ENCODE assay signal across 16 cellular contexts in genomic region chr1:91768786-91769697, GRCh38.
DNase-seq lines count a peak whose midpoint lies in the region; ATAC-seq lines count a peak whose summit lies in the region.
"Had no signal": no experiment of that assay in that cellular context is flagged by ENCODE, and none has a peak within 500 bp of the region (broad histone marks: within the 10 kb centered on the region; RNA-seq: fewer than 3 reads in every experiment).

No MANE protein-coding gene starts in this region.

- H3K27me3 Mint-ChIP-seq in activated T-helper 17 cell treated with anti-CD3 and anti-CD28 coated beads, Interleukin-2, amount 50 U/mL, for 72 hours = no peaks in the 10 kb centered on the region
- H3K27me3 Mint-ChIP-seq: activated CD4-positive, alpha-beta memory T cell treated with anti-CD3 and anti-CD28 coated beads, Interleukin-2, amount 10 ng/mL, durations not matched to agents 7 days and 5 days had no signal

- peaks cover 9% of the 10 kb centered on the region for H3K4me1 Mint-ChIP-seq in activated T-helper 17 cell treated with anti-CD3 and anti-CD28 coated beads, Interleukin-2, amount 50 U/mL, for 72 hours
- H3K4me1 Mint-ChIP-seq in stimulated activated effector memory CD8-positive, alpha-beta T cell treated with anti-CD3 and anti-CD28 coated beads, Interleukin-12 subunit alpha, Interleukin-12 subunit beta, amount 100 ng/mL, for 72 hours = peaks cover 34% of the 10 kb centered on the region

- H3K4me3 ChIP-seq in HAP-1 = no peak overlapping the region
- H3K4me3 ChIP-seq: hepatocyte, lower lobe of right lung, thyroid gland had no signal

- in situ Hi-C loops in HAP-1 (cut with MboI; ENCODE audit: low sequenced_read_pairs) (no loop called here), ACHN (cut with HindIII; ENCODE audit: low pct_ligation_motif_present, low pct_unique_long_range_greater_than_20kb, low sequenced_read_pairs) (no loop called here)

- H3K4me1 ChIP-seq in HAP-1 = no peaks in the 10 kb centered on the region

- no peaks in the 10 kb centered on the region for H3K27me3 ChIP-seq in HAP-1 (ENCODE audit: low read depth)
- H3K27me3 ChIP-seq: hepatocyte, thyroid gland had no signal

- H3K4me3 Mint-ChIP-seq in activated T-helper 17 cell treated with anti-CD3 and anti-CD28 coated beads, Interleukin-2, amount 50 U/mL, for 72 hours = no peak overlapping the region
- no peak overlapping the region for H3K4me3 Mint-ChIP-seq in stimulated activated effector memory CD8-positive, alpha-beta T cell treated with anti-CD3 and anti-CD28 coated beads, Interleukin-12 subunit alpha, Interleukin-12 subunit beta, amount 100 ng/mL, for 72 hours
- H3K4me3 Mint-ChIP-seq: activated CD4-positive, alpha-beta memory T cell treated with anti-CD3 and anti-CD28 coated beads, Interleukin-2, amount 10 ng/mL, durations not matched to agents 7 days and 5 days; T-helper 2 cell treated with Interferon-gamma antibody and Interleukin-4, amounts not matched to agents 5 μg/mL and 100 μg/mL, for 36 hours had no signal

- DNase-seq in activated CD8-positive, alpha-beta memory T cell treated with anti-CD3 and anti-CD28 coated beads for 24 hours = peak; percentile 42
- no peak for DNase-seq in activated CD8-positive, alpha-beta memory T cell treated with anti-CD3 and anti-CD28 coated beads, Interleukin-2, amount 50 U/mL, for 4 hours
- peak; percentile 64 for DNase-seq in islet precursor cell
- DNase-seq in stimulated activated effector memory CD8-positive, alpha-beta T cell treated with anti-CD3 and anti-CD28 coated beads, Interleukin-12 subunit alpha, Interleukin-12 subunit beta, amount 100 ng/mL, for 72 hours (ENCODE audit: low spot score in 2 of 2) = no peak
- no peak for DNase-seq in HAP-1 (ENCODE audit: low spot score in 2 of 2)
- DNase-seq in ACHN = no peak
- DNase-seq: activated CD4-positive, alpha-beta memory T cell treated with anti-CD3 and anti-CD28 coated beads, Interleukin-2, amount 10 ng/mL, durations not matched to agents 7 days and 5 days; DMS153; lower lobe of right lung; NCI-H1694 had no signal

- H3K36me3 ChIP-seq in HAP-1 (replicated peaks) = no peaks in the 10 kb centered on the region
- H3K36me3 ChIP-seq: lower lobe of right lung, thyroid gland had no signal

- no peaks in the 10 kb centered on the region for H3K9me3 ChIP-seq in HAP-1
- H3K9me3 ChIP-seq: lower lobe of right lung, thyroid gland had no signal

- no peaks in the 10 kb centered on the region for H3K9me3 Mint-ChIP-seq in activated T-helper 17 cell treated with anti-CD3 and anti-CD28 coated beads, Interleukin-2, amount 50 U/mL, for 72 hours
- H3K9me3 Mint-ChIP-seq in stimulated activated effector memory CD8-positive, alpha-beta T cell treated with anti-CD3 and anti-CD28 coated beads, Interleukin-12 subunit alpha, Interleukin-12 subunit beta, amount 100 ng/mL, for 72 hours = no peaks in the 10 kb centered on the region
- H3K9me3 Mint-ChIP-seq: activated CD4-positive, alpha-beta memory T cell treated with anti-CD3 and anti-CD28 coated beads, Interleukin-2, amount 10 ng/mL, durations not matched to agents 7 days and 5 days; T-helper 2 cell treated with Interferon-gamma antibody and Interleukin-4, amounts not matched to agents 5 μg/mL and 100 μg/mL, for 36 hours had no signal

- peaks cover 15% of the 10 kb centered on the region for H3K36me3 Mint-ChIP-seq in activated T-helper 17 cell treated with anti-CD3 and anti-CD28 coated beads, Interleukin-2, amount 50 U/mL, for 72 hours (ENCODE audit: low read depth)
- peaks cover 15% of the 10 kb centered on the region for H3K36me3 Mint-ChIP-seq in stimulated activated effector memory CD8-positive, alpha-beta T cell treated with anti-CD3 and anti-CD28 coated beads, Interleukin-12 subunit alpha, Interleukin-12 subunit beta, amount 100 ng/mL, for 72 hours

- peak overlapping the region; percentile 57 for H3K27ac Mint-ChIP-seq in activated T-helper 17 cell treated with anti-CD3 and anti-CD28 coated beads, Interleukin-2, amount 50 U/mL, for 72 hours
- peak overlapping the region; percentile 58 for H3K27ac Mint-ChIP-seq in stimulated activated effector memory CD8-positive, alpha-beta T cell treated with anti-CD3 and anti-CD28 coated beads, Interleukin-12 subunit alpha, Interleukin-12 subunit beta, amount 100 ng/mL, for 72 hours
- H3K27ac Mint-ChIP-seq: activated CD4-positive, alpha-beta memory T cell treated with anti-CD3 and anti-CD28 coated beads, Interleukin-2, amount 10 ng/mL, durations not matched to agents 7 days and 5 days; activated naive CD4-positive, alpha-beta T cell treated with anti-CD3 and anti-CD28 coated beads, Interleukin-2, amount 50 U/mL, for 72 hours; T-helper 2 cell treated with Interferon-gamma antibody and Interleukin-4, amounts not matched to agents 5 μg/mL and 100 μg/mL, for 36 hours had no signal

- ATAC-seq in activated T-helper 17 cell treated with anti-CD3 and anti-CD28 coated beads, Interleukin-2, amount 50 U/mL, for 72 hours (replicated peaks) = no peak
- ATAC-seq in stimulated activated effector memory CD8-positive, alpha-beta T cell treated with anti-CD3 and anti-CD28 coated beads, Interleukin-12 subunit alpha, Interleukin-12 subunit beta, amount 100 ng/mL, for 72 hours = peak; percentile 72
- ATAC-seq in GM18520 (IDR thresholded peaks at IDR 0.05; ENCODE audit: unreplicated experiment) = no peak
- ATAC-seq: activated naive CD4-positive, alpha-beta T cell treated with anti-CD3 and anti-CD28 coated beads, Interleukin-2, amount 50 U/mL, for 72 hours; lower lobe of right lung had no signal

Comparison
In these comparisons a context has a peak if more than half of its experiments do, and no peak if none do; other contexts are left out.
1. DNase-seq: peak in activated CD8-positive, alpha-beta memory T cell treated with anti-CD3 and anti-CD28 coated beads for 24 hours (single experiment) and islet precursor cell (single experiment); none in activated CD8-positive, alpha-beta memory T cell treated with anti-CD3 and anti-CD28 coated beads, Interleukin-2, amount 50 U/mL, for 4 hours (single experiment), stimulated activated effector memory CD8-positive, alpha-beta T cell treated with anti-CD3 and anti-CD28 coated beads, Interleukin-12 subunit alpha, Interleukin-12 subunit beta, amount 100 ng/mL, for 72 hours (0 of 2), HAP-1 (0 of 2) and ACHN (single experiment).